8 cellular contexts compared by ENCODE assay signal in the genomic region with DNA sequence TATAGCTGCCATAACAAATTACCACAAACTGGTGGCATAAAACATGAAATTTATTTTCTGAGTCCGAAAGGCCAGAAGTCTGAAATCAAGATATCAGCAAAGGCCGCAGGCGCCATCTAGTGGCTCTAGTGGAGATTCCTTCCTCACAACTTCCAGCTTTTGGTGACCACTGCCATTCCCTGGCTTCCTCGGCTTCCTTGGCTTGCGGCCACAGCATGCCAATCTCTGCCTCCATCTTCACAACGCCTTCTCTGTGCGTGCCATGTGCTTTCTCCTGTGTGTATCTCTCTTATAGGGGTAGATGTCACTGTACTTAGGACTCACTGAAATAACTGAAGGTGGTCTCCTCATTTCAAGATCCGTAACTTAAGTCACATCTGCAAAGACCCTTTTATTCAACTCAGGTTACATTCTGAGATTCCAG. TPM values are rescaled to one million over a fixed set of nuclear protein-coding genes. Genes with fewer than 3 reads are reported as not detected.
DNase-seq lines count a peak whose midpoint lies in the region; ATAC-seq and TF ChIP-seq lines count a peak whose summit lies in the region.

No MANE protein-coding gene starts in this region.

- no peaks in the 10 kb centered on the region for H3K36me3 ChIP-seq in upper lobe of right lung

- H3K9me3 ChIP-seq in upper lobe of right lung, result no peaks in the 10 kb centered on the region

- H3K27me3 ChIP-seq in foreskin keratinocyte, result peaks cover 25% of the 10 kb centered on the region
- H3K27me3 ChIP-seq in upper lobe of right lung, result no peaks in the 10 kb centered on the region

- no peak overlapping the region for H3K4me3 ChIP-seq in upper lobe of right lung

- ATAC-seq in foreskin keratinocyte (peak; percentile 72), omental fat pad (ENCODE audit: low FRiP score) (no peak), upper lobe of right lung (peak; percentile 93), GM18873 (IDR thresholded peaks at IDR 0.05; ENCODE audit: low FRiP score, unreplicated experiment) (no peak)

- intact Hi-C loops in upper lobe of right lung (cut with DNase I), result loop anchor here (5.0 kb wide), 2 partner anchors 71 to 436 kb away; no protein-coding TSS in a partner anchor

- DNase-seq in GM04504 (ENCODE audit: low read depth) (peak; percentile 54), Kasumi-1 (lab: John Stamatoyannopoulos, UW) (peak; percentile 77 to 86), RPMI7951 (ENCODE audit: low read depth) (peak; percentile 79), foreskin keratinocyte (peak in 1 of 2 donors; percentile 49), omental fat pad (ENCODE audit: low spot score) (peak; percentile 67), upper lobe of right lung (peak; percentile 85)
- peak; percentile 16 to 24 for DNase-seq in activated T-helper 1 cell treated with anti-CD3 and anti-CD28 coated beads, Interleukin-2, amount 50 U/mL, for 16 hours (ENCODE audit: low read depth in 1 of 2, low spot score in 1 of 2)

- TF ChIP-seq CTCF in foreskin keratinocyte (conservative IDR thresholded peaks at IDR 0.05) (peak; percentile 93), omental fat pad (IDR thresholded peaks at IDR 0.05) (peak in 1 of 3 donors; percentile 55), upper lobe of right lung (IDR thresholded peaks at IDR 0.05) (peak; percentile 94)

- H3K27ac ChIP-seq in foreskin keratinocyte, result no peak overlapping the region
- H3K27ac ChIP-seq in upper lobe of right lung, result no peak overlapping the region

- H3K4me1 ChIP-seq in foreskin keratinocyte, result no peaks in the 10 kb centered on the region
- H3K4me1 ChIP-seq in upper lobe of right lung, result no peaks in the 10 kb centered on the region

RNA-seq across cellular contexts. Expression of a gene that starts 5.4 kb away (rescaled TPM):
- total RNA-seq in RPMI7951 (2014; rRNA removed; shearing (Covaris generic)), result 6.4 and 10.1 TPM in 2 replicates
- 8.8 and 9.9 TPM in 2 replicates for total RNA-seq in foreskin keratinocyte
- 5.0 TPM in 2 replicates for polyA plus RNA-seq in foreskin keratinocyte
- total RNA-seq in omental fat pad, result 10 to 100 TPM; 22.3 to 33.6 (median 26.0) TPM
- 34.8 TPM for total RNA-seq in upper lobe of right lung

Comparison
In these comparisons a context has a peak if more than half of its experiments do, and no peak if none do; other contexts are left out.
1. ATAC-seq: peak in foreskin keratinocyte (single experiment) and upper lobe of right lung (single experiment); none in omental fat pad (single experiment) and GM18873 (single experiment).